ENCODE assay signal across 14 cellular contexts in genomic region chr12:109571773-109572505, GRCh38. TPM values are rescaled to one million over a fixed set of nuclear protein-coding genes. Genes with fewer than 3 reads are reported as not detected.
DNase-seq lines count a peak whose midpoint lies in the region; ATAC-seq, FAIRE-seq and TF ChIP-seq lines count a peak whose summit lies in the region.
"Had no signal": no experiment of that assay in that cellular context is flagged by ENCODE, and none has a peak within 500 bp of the region (broad histone marks: within the 10 kb centered on the region; RNA-seq: fewer than 3 reads in every experiment).

No MANE protein-coding gene starts in this region.

- peak overlapping the region; percentile 95 for H3K4me3 Mint-ChIP-seq in neural progenitor cell

- no peak overlapping the region for H2BK15ac ChIP-seq in H1 (ENCODE audit: low read length)

- no peak overlapping the region for H3K23ac ChIP-seq in H1 (ENCODE audit: insufficient read length)

- TF ChIP-seq CTCF in SK-N-SH (IDR thresholded peaks at IDR 0.05) (no peak), H1 (IDR thresholded peaks at IDR 0.05; ENCODE audit: control extremely low read depth in 1 of 3, insufficient read depth in 1 of 3, low read depth in 1 of 3, low read length in 3 of 3) (no peak), neural progenitor cell (IDR thresholded peaks at IDR 0.05) (no peak)

- no peak overlapping the region for H4K91ac ChIP-seq in H1 (replicated peaks; ENCODE audit: insufficient read length, low read length)

- no peak overlapping the region for H4K8ac ChIP-seq in H1 (ENCODE audit: extremely low read depth, insufficient read depth, low read length)

- H3K36me3 ChIP-seq in SK-N-SH (replicated peaks in 1 of 2; ENCODE audit: control insufficient read depth in 1 of 2, insufficient read depth in 2 of 2, low read length in 1 of 2) (peaks cover 4 to 20% of the 10 kb centered on the region in 2 experiments), NT2/D1 (ENCODE audit: insufficient read depth, insufficient read length, low read length) (peaks cover 57% of the 10 kb centered on the region), H1 (ENCODE audit: control insufficient read depth in 2 of 4, insufficient read depth in 4 of 4, low read length in 3 of 4) (peaks cover 2 to 25% (median 12%) of the 10 kb centered on the region in 4 experiments; a peak in 5 of 8 replicates), neural progenitor cell (no peaks in the 10 kb centered on the region), SJCRH30 (peaks cover 4% of the 10 kb centered on the region; the same call in 1 of the 2 replicates)

- H3K27me3 Mint-ChIP-seq in neural progenitor cell (ENCODE audit: insufficient read depth, low read depth): peaks cover 5% of the 10 kb centered on the region

- no peak for FAIRE-seq in H1 (lab: Jason Lieb, UNC)
- FAIRE-seq: TTC549 had no signal

- DNase-seq in SK-N-SH: no peak
- DNase-seq in NT2/D1 (ENCODE audit: low read depth, low spot score): no peak
- DNase-seq in H1 (ENCODE audit: low read depth in 1 of 2, low spot score in 2 of 2): no peak
- DNase-seq in neural progenitor cell (ENCODE audit: low spot score): no peak
- no peak for DNase-seq in SJCRH30
- no peak for DNase-seq in T1000 (lab: John Stamatoyannopoulos, UW)
- DNase-seq: activated naive CD4-positive, alpha-beta T cell treated with anti-CD3 and anti-CD28 coated beads, Interleukin-2, amount 10 ng/mL, durations not matched to agents 7 days and 5 days; dermis blood vessel endothelial cell; head of caudate nucleus; NCI-H1105; NCI-H774 had no signal

- no peak overlapping the region for H3K9ac ChIP-seq in SK-N-SH
- peak overlapping the region; percentile 14 for H3K9ac ChIP-seq in NT2/D1 (ENCODE audit: insufficient read length, low read depth)
- H3K9ac ChIP-seq in H1 (replicated peaks in 1 of 4; ENCODE audit: extremely low read depth in 1 of 4, low read depth in 3 of 4, low read length in 3 of 4): no peak overlapping the region
- H3K9ac ChIP-seq in neural progenitor cell: no peak overlapping the region

- no peak overlapping the region for H3K14ac ChIP-seq in H1 (ENCODE audit: insufficient read length)

- H3K4me3 ChIP-seq in SK-N-SH (ENCODE audit: low read depth in 2 of 2, low read length in 1 of 2) (no peak overlapping the region), NT2/D1 (ENCODE audit: insufficient read length, low read depth) (no peak overlapping the region), H1 (ENCODE audit: extremely low read depth in 1 of 4, insufficient read depth in 2 of 4, low read depth in 3 of 4, low read length in 4 of 4) (no peak overlapping the region), neural progenitor cell (no peak overlapping the region), SJCRH30 (no peak overlapping the region)

- no peaks in the 10 kb centered on the region for H3K79me2 ChIP-seq in SK-N-SH (ENCODE audit: insufficient read depth)
- H3K79me2 ChIP-seq in H1 (ENCODE audit: control insufficient read depth in 1 of 2, insufficient read depth in 2 of 2, low read length in 2 of 2): peaks cover 0 to 6% of the 10 kb centered on the region in 2 experiments; a peak in 1 of 4 replicates
- H3K79me2 ChIP-seq in neural progenitor cell (ENCODE audit: low read depth): peaks cover 25% of the 10 kb centered on the region

- H3K27ac Mint-ChIP-seq in neural progenitor cell: no peak overlapping the region

- CTCF ChIA-PET in SK-N-SH (lab: Yijun Ruan, JAX): interaction anchor here (0.6 to 3.2 kb wide), 6 partner anchors 10 to 203 kb away, joined by 3 to 13 read pairs (median 3); no protein-coding TSS in a partner anchor
- CTCF ChIA-PET in H1 (lab: Charles Lee; ENCODE audit: partially characterized antibody): interaction anchor here (0.6 to 1.5 kb wide), 5 partner anchors 19 to 235 kb away, joined by 3 to 4 read pairs (median 3); no protein-coding TSS in a partner anchor

- peaks cover 5% of the 10 kb centered on the region; the same call in 1 of the 2 replicates for H3K23me2 ChIP-seq in H1 (ENCODE audit: low read depth, low read length)

- no peaks in the 10 kb centered on the region for H3K9me3 Mint-ChIP-seq in neural progenitor cell
- H3K9me3 Mint-ChIP-seq: activated naive CD4-positive, alpha-beta T cell treated with anti-CD3 and anti-CD28 coated beads, Interleukin-2, amount 10 ng/mL, durations not matched to agents 7 days and 5 days had no signal

- H3K4me1 ChIP-seq in SK-N-SH (ENCODE audit: control insufficient read depth in 1 of 2, insufficient read depth in 2 of 2, low read depth in 1 of 2, low read length in 1 of 2) (peaks cover 0 to 14% of the 10 kb centered on the region in 2 experiments; a peak in 2 of 4 replicates), NT2/D1 (ENCODE audit: insufficient read depth, insufficient read length) (no peaks in the 10 kb centered on the region), H1 (replicated peaks in 1 of 4; ENCODE audit: control insufficient read depth in 3 of 4, insufficient read depth in 4 of 4, low read length in 3 of 4) (peaks cover 2 to 4% (median 3%) of the 10 kb centered on the region in 4 experiments; a peak in 4 of 7 replicates), neural progenitor cell (peaks cover 15% of the 10 kb centered on the region), SJCRH30 (peaks cover 3% of the 10 kb centered on the region; the same call in 1 of the 2 replicates)

- H3K18ac ChIP-seq in H1 (ENCODE audit: extremely low read depth, low read length): no peak overlapping the region

- no peak overlapping the region for H2BK5ac ChIP-seq in H1 (ENCODE audit: low read depth, low read length)

- no peak overlapping the region for H3K4ac ChIP-seq in H1 (replicated peaks; ENCODE audit: insufficient read length, low read depth, low read length)

- POLR2A ChIA-PET in SK-N-SH (lab: Yijun Ruan, JAX): interaction anchor here (1.0 kb wide), 1 partner anchor 15 kb away, joined by 3 read pairs; no protein-coding TSS in a partner anchor
- POLR2A ChIA-PET in H1 (lab: Charles Lee; ENCODE audit: partially characterized antibody): interaction anchor here (0.7 to 3.0 kb wide), 4 partner anchors 9 to 19 kb away, joined by 3 to 13 read pairs (median 8); no protein-coding TSS in a partner anchor

- no peak overlapping the region for H2AFZ ChIP-seq in SK-N-SH (ENCODE audit: low read depth)
- H2AFZ ChIP-seq in H1 (ENCODE audit: low read length): no peak overlapping the region
- no peak overlapping the region for H2AFZ ChIP-seq in neural progenitor cell (replicated peaks)

- no peaks in the 10 kb centered on the region for H3K9me2 ChIP-seq in SK-N-SH

- no peaks in the 10 kb centered on the region for H3F3A ChIP-seq in SK-N-SH (replicated peaks; ENCODE audit: insufficient read depth)
- no peaks in the 10 kb centered on the region for H3F3A ChIP-seq in neural progenitor cell (ENCODE audit: low read depth)

- ATAC-seq in SK-N-SH treated with all-trans-retinoic acid at 6 μM for 48 hours (no peak), HG03565 (IDR thresholded peaks at IDR 0.05; ENCODE audit: unreplicated experiment) (no peak)

- H3K27ac ChIP-seq in SK-N-SH (ENCODE audit: low read depth in 2 of 2, low read length in 1 of 2) (no peak overlapping the region), H1 (ENCODE audit: low read depth, low read length) (no peak overlapping the region), neural progenitor cell (no peak overlapping the region), SJCRH30 (no peak overlapping the region)

- peaks cover 28% of the 10 kb centered on the region for H3K4me1 Mint-ChIP-seq in neural progenitor cell

- no peaks in the 10 kb centered on the region for H3K9me3 ChIP-seq in SK-N-SH
- H3K9me3 ChIP-seq in NT2/D1 (ENCODE audit: insufficient read depth, low read length): no peaks in the 10 kb centered on the region
- no peaks in the 10 kb centered on the region for H3K9me3 ChIP-seq in H1 (ENCODE audit: insufficient read depth in 2 of 2, low read depth in 1 of 2, low read length in 1 of 2)
- no peaks in the 10 kb centered on the region for H3K9me3 ChIP-seq in neural progenitor cell (ENCODE audit: low read depth)
- no peaks in the 10 kb centered on the region for H3K9me3 ChIP-seq in SJCRH30 (replicated peaks)

- H2BK20ac ChIP-seq in H1 (ENCODE audit: low read length): no peak overlapping the region

- H3K27me3 ChIP-seq in SK-N-SH (ENCODE audit: insufficient read depth) (no peaks in the 10 kb centered on the region), NT2/D1 (ENCODE audit: insufficient read depth, insufficient read length) (no peaks in the 10 kb centered on the region), H1 (replicated peaks in 1 of 4; ENCODE audit: control insufficient read depth in 3 of 4, extremely low read depth in 1 of 4, insufficient read depth in 3 of 4, low read length in 3 of 4) (no peaks in the 10 kb centered on the region), neural progenitor cell (no peaks in the 10 kb centered on the region), SJCRH30 (no peaks in the 10 kb centered on the region)

- H2BK12ac ChIP-seq in H1 (ENCODE audit: low read depth, low read length): 0 out of 2 replicates have a peak overlapping the region, but pooled peaks have one; percentile 88

- no peaks in the 10 kb centered on the region for H3K79me1 ChIP-seq in H1 (ENCODE audit: low read depth, low read length)

- no peak overlapping the region for H4K5ac ChIP-seq in H1 (ENCODE audit: insufficient read length, low read depth, low read length)

- H3K4me2 ChIP-seq in SK-N-SH (peak overlapping the region; percentile 78; the same call in 1 of the 2 replicates), H1 (ENCODE audit: insufficient read depth in 1 of 2, low read depth in 2 of 2, low read length in 2 of 2) (peak overlapping the region in 1 of 2 experiments; percentile 94; a peak in 1 of 4 replicates), neural progenitor cell (peak overlapping the region; percentile 75)

- H3K36me3 Mint-ChIP-seq in neural progenitor cell: peaks cover 23% of the 10 kb centered on the region

- TF ChIP-seq EP300 in SK-N-SH (IDR thresholded peaks at IDR 0.05; ENCODE audit: borderline replicate concordance in 1 of 2, low read depth in 1 of 2, low read length in 1 of 2): no peak
- no peak for TF ChIP-seq EP300 in H1 (IDR thresholded peaks at IDR 0.05; ENCODE audit: borderline replicate concordance in 1 of 2, low read depth in 2 of 2, low read length in 2 of 2)

- 89% methylated on average over 5 of the region's 5 CpGs for WGBS in SK-N-SH (ENCODE audit: low lambda C conversion rate)
- 94% methylated on average over 2 of the region's 5 CpGs; no CpG with 5 or more reads in 1 of the 2 experiments for WGBS in H1 (ENCODE audit: extremely low coverage in 1 of 2, insufficient coverage in 1 of 2, insufficient read length in 1 of 2, insufficient replicate concordance in 2 of 2, low coverage in 1 of 2, low lambda C conversion rate in 2 of 2, missing lambda C conversion rate in 1 of 2), 2 experiments

- no peak overlapping the region for H2AK5ac ChIP-seq in H1 (ENCODE audit: low read depth, low read length)

- TF ChIP-seq RAD21 in SK-N-SH (IDR thresholded peaks at IDR 0.05; ENCODE audit: low read length): no peak
- TF ChIP-seq RAD21 in H1 (IDR thresholded peaks at IDR 0.05 in 1 of 2, conservative IDR thresholded peaks at IDR 0.05 in 1 of 2; ENCODE audit: low read depth in 2 of 2, low read length in 2 of 2): no peak

- H4K20me1 ChIP-seq in SK-N-SH (ENCODE audit: insufficient read depth) (no peaks in the 10 kb centered on the region), H1 (replicated peaks in 1 of 2; ENCODE audit: control insufficient read depth in 1 of 2, insufficient read depth in 2 of 2, low read length in 2 of 2) (peaks cover 0 to 2% of the 10 kb centered on the region in 2 experiments), neural progenitor cell (ENCODE audit: low read depth) (peaks cover 5% of the 10 kb centered on the region)

- no peak overlapping the region for H3K56ac ChIP-seq in H1 (replicated peaks; ENCODE audit: insufficient read length, low read depth, low read length)

- no peak overlapping the region for H2BK120ac ChIP-seq in H1 (replicated peaks; ENCODE audit: low read depth, low read length)

- TF ChIP-seq POLR2A in H1 (IDR thresholded peaks at IDR 0.05; ENCODE audit: control extremely low read depth in 1 of 2, low read depth in 2 of 2, low read length in 2 of 2): no peak

RNA-seq across cellular contexts. Expression of gene MMAB, which starts 1.4 kb away (rescaled TPM):
- polyA plus RNA-seq in SK-N-SH (2012; rRNA removed) (14.8 and 15.9 TPM in 2 replicates), H1 (2011; rRNA removed) (12.9 and 14.5 TPM in 2 replicates)
- polyA plus RNA-seq in SK-N-SH (2012; cell fraction: cytosol; rRNA removed): 11.7 and 14.3 TPM in 2 replicates
- polyA plus RNA-seq in SK-N-SH (2012; cell fraction: nucleus; rRNA removed): 18.6 and 20.3 TPM in 2 replicates
- total RNA-seq in H1 (2021; fragmentation: NEBNext Ultra II Directional; extraction: Animal tissue kit (Norgen Biotek cat#: 25700)): 17.1 and 18.5 TPM in 2 replicates
- polyA plus RNA-seq in H1 (2011; cell fraction: cytosol; rRNA removed): 15.4 TPM
- polyA plus RNA-seq in H1 (2011; cell fraction: nucleus; rRNA removed): 14.1 TPM
- 19.3 to 22.5 TPM (median 21.5 TPM) in 4 replicates for polyA plus RNA-seq in H1 (2012, experiment 1 of 2)
- 24.4 TPM for polyA plus RNA-seq in H1 (2012, experiment 2 of 2)
- polyA plus RNA-seq in H1 (2013, experiment 1 of 2): 13.2 TPM
- 14.4 TPM for polyA plus RNA-seq in H1 (2013, experiment 2 of 2)
- polyA minus RNA-seq in H1 (2011; rRNA and poly(A)+ RNA removed): 11.6 and 14.7 TPM in 2 replicates
- 11.4 TPM for polyA minus RNA-seq in H1 (2011; cell fraction: cytosol; rRNA and poly(A)+ RNA removed)
- 16.3 TPM for polyA minus RNA-seq in H1 (2011; cell fraction: nucleus; rRNA and poly(A)+ RNA removed)
- 24.7 and 34.5 TPM in 2 replicates for total RNA-seq in neural progenitor cell (ENCODE audit: low replicate concordance)
- total RNA-seq in SJCRH30 (2014; rRNA removed; shearing (Covaris generic)): 22.2 and 23.1 TPM in 2 replicates

RNA-seq across cellular contexts. Expression of gene MVK, which starts 1.7 kb away (rescaled TPM):
- polyA plus RNA-seq in SK-N-SH (2012; rRNA removed) (6.3 and 7.0 TPM in 2 replicates), H1 (2011; rRNA removed) (20.9 and 21.5 TPM in 2 replicates)
- polyA plus RNA-seq in SK-N-SH (2012; cell fraction: cytosol; rRNA removed): 2.8 and 5.3 TPM in 2 replicates
- polyA plus RNA-seq in SK-N-SH (2012; cell fraction: nucleus; rRNA removed): 9.3 and 10.3 TPM in 2 replicates
- total RNA-seq in H1 (2021; fragmentation: NEBNext Ultra II Directional; extraction: Animal tissue kit (Norgen Biotek cat#: 25700)): 15.7 and 17.0 TPM in 2 replicates
- 14.7 TPM for polyA plus RNA-seq in H1 (2011; cell fraction: cytosol; rRNA removed)
- 20.3 TPM for polyA plus RNA-seq in H1 (2011; cell fraction: nucleus; rRNA removed)
- polyA plus RNA-seq in H1 (2012, experiment 1 of 2): 13.6 to 17.0 TPM (median 14.5 TPM) in 4 replicates
- 12.2 TPM for polyA plus RNA-seq in H1 (2012, experiment 2 of 2)
- polyA plus RNA-seq in H1 (2013, experiment 1 of 2): 14.5 TPM
- polyA plus RNA-seq in H1 (2013, experiment 2 of 2): 16.0 TPM
- 11.4 and 17.2 TPM in 2 replicates for polyA minus RNA-seq in H1 (2011; rRNA and poly(A)+ RNA removed)
- 5.5 TPM for polyA minus RNA-seq in H1 (2011; cell fraction: cytosol; rRNA and poly(A)+ RNA removed)
- polyA minus RNA-seq in H1 (2011; cell fraction: nucleus; rRNA and poly(A)+ RNA removed): 14.6 TPM
- 8.3 and 20.1 TPM in 2 replicates for total RNA-seq in neural progenitor cell (ENCODE audit: low replicate concordance)
- 17.3 and 18.7 TPM in 2 replicates for total RNA-seq in SJCRH30 (2014; rRNA removed; shearing (Covaris generic))
